ENCODE assay signal across 7 cellular contexts in the genomic region with DNA sequence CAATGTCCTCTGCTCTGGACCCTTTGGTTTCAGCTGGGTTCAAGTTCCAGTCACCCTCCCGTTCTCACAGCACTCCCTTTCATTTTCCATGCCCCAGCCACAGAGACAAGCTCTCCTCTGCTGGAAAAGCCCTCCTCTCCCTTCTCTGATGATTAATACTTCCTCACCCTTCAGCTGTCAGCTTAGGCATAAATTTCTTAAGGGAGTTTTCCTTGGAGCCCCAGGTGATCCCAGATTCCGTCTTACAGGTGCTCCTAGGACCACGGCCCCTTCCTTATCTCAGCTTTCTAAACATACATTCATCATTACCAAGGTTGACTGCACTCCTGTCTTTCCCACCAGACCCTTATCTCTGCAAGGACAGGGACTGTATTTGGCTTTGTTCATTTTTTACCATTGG.
"Had no signal": no experiment of that assay in that cellular context is flagged by ENCODE, and none has a peak within 500 bp of the region (broad histone marks: within the 10 kb centered on the region; RNA-seq: fewer than 3 reads in every experiment).

No MANE protein-coding gene starts in this region.

- DNase-seq: activated CD4-positive, alpha-beta T cell treated with anti-CD3 and anti-CD28 coated beads, Interleukin-2, amount 10 ng/mL, durations not matched to agents 24 days and 14 days; activated CD8-positive, alpha-beta memory T cell treated with anti-CD3 and anti-CD28 coated beads for 24 hours; activated naive CD4-positive, alpha-beta T cell treated with Interleukin-2 at 50 U/mL for 16 hours; effector memory CD8-positive, alpha-beta T cell; immature natural killer cell; stimulated activated CD4-positive, alpha-beta T cell treated with anti-CD3 and anti-CD28 coated beads, Interleukin-4, amount 100 ng/mL, for 24 hours had no signal

- ATAC-seq: effector memory CD8-positive, alpha-beta T cell; WTC11 had no signal
